Comparison of ENCODE assay signal across 19 cellular contexts in genomic region chr10:123393170-123393569, GRCh38.
DNase-seq lines count a peak whose midpoint lies in the region; ATAC-seq, FAIRE-seq and TF ChIP-seq lines count a peak whose summit lies in the region.
"Had no signal": no experiment of that assay in that cellular context is flagged by ENCODE, and none has a peak within 500 bp of the region (broad histone marks: within the 10 kb centered on the region; RNA-seq: fewer than 3 reads in every experiment).

No MANE protein-coding gene starts in this region.

- WGBS in thyroid gland, 2 donors, result 98 to 100% methylated on average over 3 of the region's 3 CpGs

- TF ChIP-seq POLR2A in GM12892 (IDR thresholded peaks at IDR 0.05; ENCODE audit: low read depth, low read length) (peak; percentile 53), thyroid gland (IDR thresholded peaks at IDR 0.05) (no peak)

- H3K27ac ChIP-seq in OCI-LY3 (ENCODE audit: low read length) (peak overlapping the region; percentile 99), lower lobe of right lung (no peak overlapping the region), thyroid gland (no peak overlapping the region)

- H3K9me3 ChIP-seq in OCI-LY3 (ENCODE audit: insufficient read depth, low read length) (peaks cover 15% of the 10 kb centered on the region), lower lobe of right lung (no peaks in the 10 kb centered on the region), thyroid gland (no peaks in the 10 kb centered on the region)

- peak overlapping the region; percentile 33 for H3K4me3 ChIP-seq in GM06990 (replicated peaks; ENCODE audit: low read depth, low read length)
- H3K4me3 ChIP-seq in OCI-LY3 (ENCODE audit: low read length), result peak overlapping the region; percentile 70
- no peak overlapping the region for H3K4me3 ChIP-seq in lower lobe of right lung
- no peak overlapping the region for H3K4me3 ChIP-seq in thyroid gland (replicated peaks in 1 of 3)
- H3K4me3 ChIP-seq: GM23338 had no signal

- no peaks in the 10 kb centered on the region for H4K20me1 ChIP-seq in OCI-LY3 (ENCODE audit: insufficient read depth, low read length)

- no peak for FAIRE-seq in GM12892 (lab: Jason Lieb, UNC)
- FAIRE-seq: D721Med, H54, HepG2 had no signal

- H3K36me3 ChIP-seq in GM06990 (ENCODE audit: control insufficient read depth, insufficient read depth, low read length) (no peaks in the 10 kb centered on the region), OCI-LY3 (replicated peaks; ENCODE audit: low read depth, low read length) (peaks cover 30% of the 10 kb centered on the region), lower lobe of right lung (no peaks in the 10 kb centered on the region), thyroid gland (no peaks in the 10 kb centered on the region)

- peak overlapping the region; percentile 100 for H3K9ac ChIP-seq in OCI-LY3 (ENCODE audit: low read length)

- intact Hi-C loops in lower lobe of right lung (cut with DNase I), result no loop called here
- intact Hi-C loops in thyroid gland (cut with DNase I), result no loop called here

- H2AFZ ChIP-seq in OCI-LY3 (ENCODE audit: low read depth, low read length), result no peak overlapping the region
- H2AFZ ChIP-seq: GM23338 had no signal

- DNase-seq in GM06990 (ENCODE audit: extremely low read depth, insufficient read length) (no peak), GM12892 (ENCODE audit: insufficient read length) (no peak), NCI-H446 (lab: John Stamatoyannopoulos, UW) (no peak), lower lobe of right lung (no peak), thyroid gland (no peak)
- DNase-seq: C1 segment of cervical spinal cord; CD4-positive, CD25-positive, alpha-beta regulatory T cell; CD8-positive, alpha-beta memory T cell; COR-L47; GF-D8; HCEC 1CT; Kasumi-1; KBM-7 had no signal

- H3K4me2 ChIP-seq in OCI-LY3 (ENCODE audit: low read length), result peak overlapping the region; percentile 97
- H3K4me2 ChIP-seq: GM23338 had no signal

- no peak for TF ChIP-seq CTCF in GM06990 (IDR thresholded peaks at IDR 0.05; ENCODE audit: insufficient read depth, low read length, poor library complexity, severe bottlenecking)
- TF ChIP-seq CTCF in OCI-LY3 (IDR thresholded peaks at IDR 0.05; ENCODE audit: low read depth, low read length), result no peak
- TF ChIP-seq CTCF in lower lobe of right lung (IDR thresholded peaks at IDR 0.05), result no peak
- no peak for TF ChIP-seq CTCF in thyroid gland (IDR thresholded peaks at IDR 0.05)

- no peaks in the 10 kb centered on the region for H3K27me3 ChIP-seq in GM06990 (replicated peaks; ENCODE audit: control insufficient read depth, insufficient read depth, low read length)
- no peaks in the 10 kb centered on the region for H3K27me3 ChIP-seq in OCI-LY3 (ENCODE audit: low read depth, low read length)
- no peaks in the 10 kb centered on the region for H3K27me3 ChIP-seq in lower lobe of right lung (ENCODE audit: low read depth)
- H3K27me3 ChIP-seq in thyroid gland, result no peaks in the 10 kb centered on the region

- ATAC-seq in HG03196 (IDR thresholded peaks at IDR 0.05; ENCODE audit: unreplicated experiment), result no peak
- no peak for ATAC-seq in lower lobe of right lung
- ATAC-seq: GM23338, HepG2 had no signal

- H3K79me2 ChIP-seq in OCI-LY3 (ENCODE audit: low read length), result no peaks in the 10 kb centered on the region

- H3K4me1 ChIP-seq in OCI-LY3 (ENCODE audit: low read length) (peaks cover 93% of the 10 kb centered on the region), lower lobe of right lung (no peaks in the 10 kb centered on the region), thyroid gland (peaks cover 10 to 12% of the 10 kb centered on the region in 2 donors)

Comparison
In these comparisons a context has a peak if more than half of its experiments do, and no peak if none do; other contexts are left out.
1. H3K4me3 ChIP-seq: peak in GM06990 (single experiment) and OCI-LY3 (single experiment); none in lower lobe of right lung (single experiment) and thyroid gland (0 of 3).